Comparison of ENCODE assay signal across 8 cellular contexts in the genomic region with DNA sequence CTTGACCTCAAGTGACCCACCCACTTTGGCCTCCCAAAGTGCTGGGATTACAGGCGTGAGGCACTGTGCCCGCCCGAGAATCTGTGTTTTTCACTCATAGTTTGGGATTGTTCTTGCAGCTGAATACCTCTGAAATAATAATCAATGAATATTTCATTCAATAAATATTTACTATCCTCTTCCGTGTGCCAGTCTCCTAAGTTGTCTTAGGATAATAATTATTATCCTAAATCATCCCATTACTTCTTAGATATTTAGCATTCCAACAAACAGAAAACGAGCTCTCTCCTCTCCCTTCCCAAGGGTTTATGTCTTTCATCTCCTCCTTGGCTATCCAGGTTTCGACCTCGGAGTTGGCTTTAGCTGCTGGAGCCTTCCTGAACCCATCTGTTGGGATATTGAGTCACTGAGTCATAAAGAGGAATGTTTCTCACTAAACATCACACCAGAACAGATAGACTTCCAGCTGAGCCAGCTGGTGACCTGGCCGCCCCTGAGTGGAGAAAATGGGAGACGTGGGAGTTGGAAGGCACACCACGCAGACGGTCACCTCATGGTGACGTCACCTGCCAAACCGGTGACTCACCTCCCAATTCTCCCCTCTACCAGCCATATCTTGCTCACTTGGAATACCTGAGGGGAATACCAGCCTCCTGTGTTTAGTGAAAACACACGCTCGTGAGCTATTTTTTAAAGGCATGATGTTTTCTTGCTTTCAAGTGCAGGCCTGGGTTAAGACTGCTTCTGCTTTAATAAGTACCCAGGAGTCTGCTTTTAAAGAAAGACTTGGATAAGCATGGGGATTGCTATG. TPM values are rescaled to one million over a fixed set of nuclear protein-coding genes. Genes with fewer than 3 reads are reported as not detected.
DNase-seq lines count a peak whose midpoint lies in the region; ATAC-seq and TF ChIP-seq lines count a peak whose summit lies in the region.

No MANE protein-coding gene starts in this region.

- no peak overlapping the region for H3K4me3 ChIP-seq in cardiac fibroblast (replicated peaks in 1 of 2; ENCODE audit: low read depth in 2 of 2, low read length in 2 of 2)

- ATAC-seq in HG03175 (IDR thresholded peaks at IDR 0.05; ENCODE audit: unreplicated experiment) = no peak

- TF ChIP-seq CTCF in cardiac fibroblast (IDR thresholded peaks at IDR 0.05; ENCODE audit: low read depth, low read length) = no peak
- no peak for TF ChIP-seq CTCF in mesothelial cell of epicardium (IDR thresholded peaks at IDR 0.05; ENCODE audit: unreplicated experiment)

- no peak overlapping the region for H3K4me3 Mint-ChIP-seq in mesothelial cell of epicardium

- peaks cover 3% of the 10 kb centered on the region for H3K9me3 Mint-ChIP-seq in mesothelial cell of epicardium

- no peaks in the 10 kb centered on the region for H3K36me3 Mint-ChIP-seq in mesothelial cell of epicardium

- H3K4me1 Mint-ChIP-seq in mesothelial cell of epicardium = peaks cover 20% of the 10 kb centered on the region

- H3K27ac Mint-ChIP-seq in mesothelial cell of epicardium = peak overlapping the region; percentile 89

- H3K27me3 Mint-ChIP-seq in mesothelial cell of epicardium (ENCODE audit: low read depth) = no peaks in the 10 kb centered on the region

- peak; percentile 94 for DNase-seq in AG08395 (ENCODE audit: low spot score)
- peak; percentile 97 for DNase-seq in HS-5 (ENCODE audit: low read depth)
- DNase-seq in cardiac fibroblast (ENCODE audit: low read depth in 2 of 2) = peak; percentile 93 to 99
- DNase-seq in mesothelial cell of epicardium (ENCODE audit: low spot score in 2 of 2, unreplicated experiment in 2 of 2) = no peak
- no peak for DNase-seq in GM19238 (ENCODE audit: insufficient read length, low spot score)
- DNase-seq in cortex of kidney (lab: John Stamatoyannopoulos, UW) = no peak
- DNase-seq in NCI-H1694 treated with DMSO at 0.1 percent for 48 hours (lab: John Stamatoyannopoulos, UW) = no peak

RNA-seq across cellular contexts. Expression of a gene that starts 43.9 kb away (rescaled TPM):
- 31.9 to 37.6 TPM (median 35.4 TPM) in 3 replicates for total RNA-seq in mesothelial cell of epicardium

Comparison
In these comparisons a context has a peak if more than half of its experiments do, and no peak if none do; other contexts are left out.
1. DNase-seq: peak in AG08395 (single experiment), HS-5 (single experiment) and cardiac fibroblast (2 of 2); none in mesothelial cell of epicardium (0 of 2), GM19238 (single experiment), cortex of kidney (single experiment) and NCI-H1694 treated with DMSO at 0.1 percent for 48 hours (single experiment).